Comparison of ENCODE assay signal across 21 cellular contexts in the genomic region with DNA sequence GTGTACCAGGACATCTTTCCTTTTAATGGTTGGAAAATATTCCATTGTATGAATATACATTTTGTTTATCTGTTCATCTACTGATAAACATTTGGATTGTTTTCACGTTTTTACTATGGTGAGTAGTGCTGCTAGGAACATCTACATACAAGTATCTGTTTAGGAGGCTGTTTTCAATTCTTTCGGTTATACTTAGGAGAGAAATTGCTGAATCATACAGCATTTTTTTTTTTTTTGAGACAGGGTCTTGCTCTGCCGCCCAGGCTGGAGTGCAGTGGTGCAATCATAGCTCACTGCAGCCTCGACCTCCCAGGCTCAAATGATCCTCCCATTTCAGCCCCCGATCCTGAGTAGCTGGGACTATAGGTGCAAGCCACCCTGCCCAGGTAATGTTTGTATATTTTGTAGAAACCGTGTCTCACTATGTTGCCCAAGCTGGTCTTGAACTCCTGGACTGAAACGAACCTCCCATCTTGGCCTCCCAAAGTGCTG.
DNase-seq lines count a peak whose midpoint lies in the region; ATAC-seq and TF ChIP-seq lines count a peak whose summit lies in the region.
"Had no signal": no experiment of that assay in that cellular context is flagged by ENCODE, and none has a peak within 500 bp of the region (broad histone marks: within the 10 kb centered on the region; RNA-seq: fewer than 3 reads in every experiment).

No MANE protein-coding gene starts in this region.

- H3K27me3 Mint-ChIP-seq in Caco-2 (ENCODE audit: insufficient read depth, unreplicated experiment), result no peaks in the 10 kb centered on the region
- peaks cover 37% of the 10 kb centered on the region for H3K27me3 Mint-ChIP-seq in neural crest cell (ENCODE audit: low read depth)

- no peaks in the 10 kb centered on the region for H3K9me3 ChIP-seq in Caco-2
- no peaks in the 10 kb centered on the region for H3K9me3 ChIP-seq in NT2/D1 (ENCODE audit: insufficient read depth, low read length)
- H3K9me3 ChIP-seq in iPS-15b (ENCODE audit: control insufficient read depth, insufficient read depth, low read length), result no peaks in the 10 kb centered on the region
- H3K9me3 ChIP-seq in right cardiac atrium (ENCODE audit: control insufficient read depth, low read length), result no peaks in the 10 kb centered on the region
- H3K9me3 ChIP-seq: BE2C, HAP-1 had no signal

- ATAC-seq in GM21737 (IDR thresholded peaks at IDR 0.05; ENCODE audit: unreplicated experiment) (no peak), GM18873 (IDR thresholded peaks at IDR 0.05; ENCODE audit: low FRiP score, unreplicated experiment) (no peak), right cardiac atrium (no peak)

- TF ChIP-seq CTCF in Caco-2 (IDR thresholded peaks at IDR 0.05; ENCODE audit: insufficient read depth in 1 of 2, low read depth in 1 of 2, low read length in 1 of 2, severe bottlenecking in 1 of 2, unreplicated experiment in 1 of 2), result no peak
- TF ChIP-seq CTCF in neural crest cell (conservative IDR thresholded peaks at IDR 0.05), result no peak

- intact Hi-C loops in Caco-2 (cut with micrococcal nuclease; ENCODE audit: unreplicated experiment) (no loop called here), right cardiac atrium (cut with DNase I) (no loop called here)

- no TSS peak for BruUV-seq in Caco-2 (replicated peaks; lab: Mats Ljungman, UMichigan)

- CTCF ChIA-PET in Caco-2 (lab: Charles Lee), result no interaction called here

- peaks cover 21% of the 10 kb centered on the region for H3K4me1 ChIP-seq in Caco-2
- H3K4me1 ChIP-seq in NT2/D1 (ENCODE audit: insufficient read depth, insufficient read length), result no peaks in the 10 kb centered on the region
- H3K4me1 ChIP-seq in iPS-15b (ENCODE audit: control insufficient read depth, insufficient read depth, low read length), result peaks cover 7% of the 10 kb centered on the region
- no peaks in the 10 kb centered on the region for H3K4me1 ChIP-seq in right cardiac atrium (ENCODE audit: control insufficient read depth, insufficient read depth, low read length)
- H3K4me1 ChIP-seq: BE2C had no signal

- POLR2A ChIA-PET in Caco-2 (lab: Charles Lee), result no interaction called here

- H3K27ac Mint-ChIP-seq in Caco-2 (ENCODE audit: unreplicated experiment) (peak overlapping the region; percentile 93), neural crest cell (ENCODE audit: unreplicated experiment) (no peak overlapping the region)

- H3K36me3 Mint-ChIP-seq in Caco-2 (ENCODE audit: insufficient read depth, unreplicated experiment), result peaks cover 6% of the 10 kb centered on the region
- no peaks in the 10 kb centered on the region for H3K36me3 Mint-ChIP-seq in neural crest cell (ENCODE audit: low read depth)

- WGBS in right cardiac atrium, result 69% methylated on average over 7 of the region's 7 CpGs

- no peak overlapping the region for H3K27ac ChIP-seq in right cardiac atrium (ENCODE audit: low read length)
- H3K27ac ChIP-seq: HL-60, PC-9 had no signal

- H3K9me3 Mint-ChIP-seq in Caco-2 (ENCODE audit: unreplicated experiment), result no peaks in the 10 kb centered on the region
- H3K9me3 Mint-ChIP-seq in neural crest cell, result no peaks in the 10 kb centered on the region

- peaks cover 16% of the 10 kb centered on the region for H3K4me1 Mint-ChIP-seq in Caco-2 (ENCODE audit: low read depth, unreplicated experiment)
- peaks cover 11% of the 10 kb centered on the region for H3K4me1 Mint-ChIP-seq in neural crest cell

- H3K4me3 Mint-ChIP-seq in Caco-2 (ENCODE audit: unreplicated experiment) (no peak overlapping the region), neural crest cell (peak overlapping the region; percentile 44)

- no peaks in the 10 kb centered on the region for H3K27me3 ChIP-seq in Caco-2 (replicated peaks; ENCODE audit: control insufficient read depth, insufficient read depth, low read length)
- no peaks in the 10 kb centered on the region for H3K27me3 ChIP-seq in NT2/D1 (ENCODE audit: insufficient read depth, insufficient read length)
- H3K27me3 ChIP-seq in iPS-15b (ENCODE audit: control insufficient read depth, insufficient read depth, low read length), result no peaks in the 10 kb centered on the region
- H3K27me3 ChIP-seq in right cardiac atrium (ENCODE audit: control insufficient read depth, insufficient read depth), result no peaks in the 10 kb centered on the region
- H3K27me3 ChIP-seq: BE2C had no signal

- H3K36me3 ChIP-seq in Caco-2 (ENCODE audit: control insufficient read depth, insufficient read depth, low read length) (no peaks in the 10 kb centered on the region), NT2/D1 (ENCODE audit: insufficient read depth, insufficient read length, low read length) (no peaks in the 10 kb centered on the region), iPS-15b (ENCODE audit: control insufficient read depth, insufficient read depth, low read length) (no peaks in the 10 kb centered on the region)
- H3K36me3 ChIP-seq: BE2C, HAP-1 had no signal

- DNase-seq in Caco-2 (no peak), NT2/D1 (ENCODE audit: low read depth, low spot score) (no peak), neural crest cell (ENCODE audit: low read depth, low spot score) (no peak), right cardiac atrium (no peak)
- DNase-seq: BE2C, EL, GF-D8, IMR-90, NCI-H1105 treated with DMSO at 0.1 percent for 48 hours, NCI-H1694 treated with DMSO at 0.1 percent for 48 hours, NCI-H2081 treated with DMSO at 0.1 percent for 48 hours, NCI-H446, NCI-H526, PC-9, RPMI8226, SHP77 had no signal

- no peak overlapping the region for H3K4me3 ChIP-seq in Caco-2 (ENCODE audit: low read depth, low read length)
- no peak overlapping the region for H3K4me3 ChIP-seq in NT2/D1 (ENCODE audit: insufficient read length, low read depth)
- no peak overlapping the region for H3K4me3 ChIP-seq in iPS-15b (ENCODE audit: low read depth, low read length)
- no peak overlapping the region for H3K4me3 ChIP-seq in right cardiac atrium (ENCODE audit: low read length)
- H3K4me3 ChIP-seq: HAP-1, PC-9 had no signal

- H3K9ac ChIP-seq in NT2/D1 (ENCODE audit: insufficient read length, low read depth) (peak overlapping the region; percentile 57), iPS-15b (ENCODE audit: low read depth, low read length) (peak overlapping the region; percentile 54)
